ENCODE assay signal across 13 cellular contexts in the genomic region with DNA sequence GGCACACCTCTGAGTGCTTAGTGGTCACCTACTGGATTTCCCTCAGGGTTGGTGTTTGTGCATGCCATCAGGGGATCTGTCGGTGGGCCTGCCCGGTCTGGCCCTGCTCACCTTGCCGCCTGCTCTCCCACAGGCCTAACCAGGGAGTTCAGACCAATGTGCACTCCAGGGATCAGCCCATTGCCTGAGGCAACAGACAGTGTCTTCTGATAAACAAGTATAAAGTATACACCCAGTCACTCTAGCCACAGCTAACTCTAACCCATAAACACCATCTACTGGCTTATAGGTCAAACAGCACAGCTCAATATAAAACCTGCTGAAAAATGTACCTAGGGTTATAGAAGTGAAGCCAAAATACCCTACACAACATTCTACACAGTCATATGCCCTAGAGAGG.
DNase-seq lines count a peak whose midpoint lies in the region; ATAC-seq and TF ChIP-seq lines count a peak whose summit lies in the region.
"Had no signal": no experiment of that assay in that cellular context is flagged by ENCODE, and none has a peak within 500 bp of the region (broad histone marks: within the 10 kb centered on the region; RNA-seq: fewer than 3 reads in every experiment).

No MANE protein-coding gene starts in this region.

- intact Hi-C loops in A673 (cut with micrococcal nuclease; ENCODE audit: unreplicated experiment) (no loop called here), Panc1 (cut with micrococcal nuclease; ENCODE audit: unreplicated experiment) (no loop called here)

- H3K27me3 ChIP-seq in A673 (replicated peaks; ENCODE audit: insufficient read depth, low read depth, low read length, poor library complexity) (no peaks in the 10 kb centered on the region), Panc1 (ENCODE audit: control insufficient read depth, insufficient read depth, low read length) (no peaks in the 10 kb centered on the region)
- H3K27me3 ChIP-seq: ascending aorta had no signal

- in situ Hi-C loops in GM13977 (cut with MboI; ENCODE audit: low pct_unique_long_range_greater_than_20kb, low sequenced_read_pairs, unreplicated experiment), result no loop called here
- in situ Hi-C loops in Panc1 (cut with HindIII; ENCODE audit: low pct_unique_long_range_greater_than_20kb, low sequenced_read_pairs), result no loop called here

- POLR2A ChIA-PET in A673 (lab: Charles Lee; ENCODE audit: low non-redundant PET), result no interaction called here
- POLR2A ChIA-PET in Panc1 (lab: Charles Lee), result no interaction called here
- POLR2A ChIA-PET in RWPE1 (lab: Yijun Ruan, JAX; ENCODE audit: low non-redundant PET), result no interaction called here

- H3K36me3 ChIP-seq in A673 (ENCODE audit: insufficient read depth, low read length, poor library complexity, severe bottlenecking) (no peaks in the 10 kb centered on the region), Panc1 (ENCODE audit: control insufficient read depth, insufficient read depth, low read length) (no peaks in the 10 kb centered on the region)
- H3K36me3 ChIP-seq: ascending aorta had no signal

- no peak for TF ChIP-seq CTCF in A673 (conservative IDR thresholded peaks at IDR 0.05; ENCODE audit: low read depth, low read length)
- peak; percentile 15 for TF ChIP-seq CTCF in GM13977 (IDR thresholded peaks at IDR 0.05; ENCODE audit: extremely low read depth, insufficient read depth, missing control alignments)
- TF ChIP-seq CTCF in Panc1 (IDR thresholded peaks at IDR 0.05), result peak; percentile 14; the same call in 1 of the 2 replicates
- TF ChIP-seq CTCF in fibroblast of mammary gland (conservative IDR thresholded peaks at IDR 0.05; ENCODE audit: control insufficient read depth, insufficient read depth, low read depth, low read length), result peak; percentile 13
- no peak for TF ChIP-seq CTCF in RWPE1 (conservative IDR thresholded peaks at IDR 0.05; ENCODE audit: low read depth)

- H3K4me1 ChIP-seq in A673 (ENCODE audit: insufficient read depth, low read length, poor library complexity, severe bottlenecking) (no peaks in the 10 kb centered on the region), Panc1 (ENCODE audit: control insufficient read depth, insufficient read depth, low read length) (no peaks in the 10 kb centered on the region)
- H3K4me1 ChIP-seq: ascending aorta had no signal

- CTCF ChIA-PET in A673 (lab: Charles Lee), result no interaction called here
- CTCF ChIA-PET in Panc1 (lab: Charles Lee), result no interaction called here
- CTCF ChIA-PET in RWPE1 (lab: Yijun Ruan, JAX), result no interaction called here

- no peak for ATAC-seq in Panc1
- ATAC-seq in GM18870 (IDR thresholded peaks at IDR 0.05; ENCODE audit: unreplicated experiment), result no peak
- ATAC-seq in HG03159 (IDR thresholded peaks at IDR 0.05; ENCODE audit: unreplicated experiment), result no peak
- ATAC-seq: CD8-positive, alpha-beta T cell had no signal

- H3K4me3 ChIP-seq in A673 (ENCODE audit: low read depth, low read length, poor library complexity, severe bottlenecking), result no peak overlapping the region
- H3K4me3 ChIP-seq in Panc1 (ENCODE audit: low read depth in 2 of 2, low read length in 2 of 2), result no peak overlapping the region
- H3K4me3 ChIP-seq in fibroblast of mammary gland (ENCODE audit: control insufficient read depth, low read depth, low read length), result no peak overlapping the region
- H3K4me3 ChIP-seq: ascending aorta had no signal

- BruUV-seq in A673 (replicated peaks; lab: Mats Ljungman, UMichigan), result no TSS peak
- BruUV-seq in Panc1 (replicated peaks; lab: Mats Ljungman, UMichigan), result no TSS peak

- DNase-seq in A673 (ENCODE audit: low spot score) (peak; percentile 1), GM13977 (ENCODE audit: low spot score) (peak; percentile 4), Panc1 (ENCODE audit: low read depth, low spot score) (no peak), fibroblast of mammary gland (ENCODE audit: low read depth) (peak; percentile 12), medulla oblongata (ENCODE audit: extremely low spot score) (no peak), RWPE1 (ENCODE audit: low spot score) (no peak)
- DNase-seq: CD8-positive, alpha-beta T cell; NK-92 treated with Interleukin-12 subunit alpha and Interleukin-12 subunit beta, amount 100 ng/mL, for 24 hours; stimulated activated naive B cell treated with anti-CD40 and anti-IgM and Interleukin-4, amounts not matched to agents 10 μg/mL and 1 μg/mL and 100 μg/mL, for 72 hours had no signal

- H3K27ac ChIP-seq in A673 (ENCODE audit: low read depth, low read length, poor library complexity, severe bottlenecking), result no peak overlapping the region
- no peak overlapping the region for H3K27ac ChIP-seq in Panc1 (ENCODE audit: low read length)
- H3K27ac ChIP-seq in RWPE1, result no peak overlapping the region
- H3K27ac ChIP-seq: ascending aorta, KMS-11 had no signal

- no peaks in the 10 kb centered on the region for H3K9me3 ChIP-seq in A673 (ENCODE audit: low read depth, low read length, poor library complexity, severe bottlenecking)
- H3K9me3 ChIP-seq in Panc1 (ENCODE audit: control insufficient read depth, insufficient read depth, low read depth, low read length), result no peaks in the 10 kb centered on the region
- H3K9me3 ChIP-seq: ascending aorta had no signal

Comparison
In these comparisons a context has a peak if more than half of its experiments do, and no peak if none do; other contexts are left out.
1. DNase-seq: peak in A673 (single experiment), GM13977 (single experiment) and fibroblast of mammary gland (single experiment); none in Panc1 (single experiment), medulla oblongata (single experiment) and RWPE1 (single experiment).
2. CTCF ChIP-seq: peak in GM13977 (single experiment), Panc1 (single experiment) and fibroblast of mammary gland (single experiment); none in A673 (single experiment) and RWPE1 (single experiment).